Comparison of ENCODE assay signal across 8 cellular contexts in the genomic region with DNA sequence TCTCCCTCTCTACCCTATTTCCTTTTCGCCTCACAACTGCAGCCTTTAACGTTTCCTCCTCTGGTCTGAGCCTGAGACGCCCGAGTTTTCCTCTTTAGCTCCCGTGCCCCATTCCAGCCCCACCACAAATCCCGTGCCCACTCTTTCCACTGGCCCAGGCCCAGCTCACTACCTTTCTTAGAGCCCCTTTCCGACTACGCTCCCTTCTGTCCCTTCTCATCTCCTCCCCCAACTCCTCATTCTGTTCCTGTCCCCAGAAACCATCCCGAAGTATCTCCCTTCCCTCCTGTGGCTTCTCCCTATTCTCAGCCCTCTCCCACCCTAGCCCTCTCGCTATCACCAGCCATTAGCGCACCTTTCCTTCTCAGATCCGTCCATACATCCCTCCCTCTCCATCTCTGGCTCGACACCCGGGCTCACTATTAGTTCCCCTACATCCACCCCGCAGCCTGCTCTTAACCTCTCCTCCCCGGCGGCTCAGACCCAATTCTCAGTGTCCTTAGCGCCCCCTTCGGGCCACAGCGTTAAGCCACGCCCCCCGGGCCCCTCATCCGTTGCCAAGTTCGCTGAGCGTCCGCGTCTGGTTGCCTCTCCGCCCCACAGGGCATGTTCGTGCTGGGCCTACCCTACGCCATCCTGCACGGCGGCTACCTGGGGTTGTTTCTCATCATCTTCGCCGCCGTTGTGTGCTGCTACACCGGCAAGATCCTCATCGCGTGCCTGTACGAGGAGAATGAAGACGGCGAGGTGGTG. TPM values are rescaled to one million over a fixed set of nuclear protein-coding genes. Genes with fewer than 3 reads are reported as not detected.
DNase-seq lines count a peak whose midpoint lies in the region; ATAC-seq and TF ChIP-seq lines count a peak whose summit lies in the region.

No MANE protein-coding gene starts in this region.

- no CpG with 5 or more reads among the region's 41 CpGs for WGBS in iPS DF 6.9 (ENCODE audit: insufficient coverage, insufficient read length)

- H3K4me1 Mint-ChIP-seq in stimulated activated effector memory CD8-positive, alpha-beta T cell treated with anti-CD3 and anti-CD28 coated beads, Interleukin-12 subunit alpha, Interleukin-12 subunit beta, amount 100 ng/mL, for 72 hours, result peaks cover 80% of the 10 kb centered on the region

- peaks cover 27% of the 10 kb centered on the region for H3K36me3 Mint-ChIP-seq in stimulated activated effector memory CD8-positive, alpha-beta T cell treated with anti-CD3 and anti-CD28 coated beads, Interleukin-12 subunit alpha, Interleukin-12 subunit beta, amount 100 ng/mL, for 72 hours

- peaks cover 20% of the 10 kb centered on the region for H3K4me1 ChIP-seq in iPS DF 6.9 (ENCODE audit: control insufficient read depth, insufficient read depth, low read length)
- H3K4me1 ChIP-seq in gastrocnemius medialis, result peaks cover 0 to 17% of the 10 kb centered on the region in 2 donors

- H3K9me3 ChIP-seq in iPS DF 6.9 (ENCODE audit: control insufficient read depth, insufficient read depth, low read length), result no peaks in the 10 kb centered on the region
- H3K9me3 ChIP-seq in gastrocnemius medialis, result no peaks in the 10 kb centered on the region

- H3K4me3 Mint-ChIP-seq in stimulated activated effector memory CD8-positive, alpha-beta T cell treated with anti-CD3 and anti-CD28 coated beads, Interleukin-12 subunit alpha, Interleukin-12 subunit beta, amount 100 ng/mL, for 72 hours, result peak overlapping the region; percentile 61

- in situ Hi-C loops in gastrocnemius medialis (cut with MboI; ENCODE audit: low sequenced_read_pairs in 4 of 4), result no loop called here

- H3K4me3 ChIP-seq in AG10803 (ENCODE audit: low read length), result no peak overlapping the region
- H3K4me3 ChIP-seq in HFF-Myc (replicated peaks; ENCODE audit: low read depth, low read length), result no peak overlapping the region
- peak overlapping the region; percentile 35; the same call in 1 of the 2 replicates for H3K4me3 ChIP-seq in iPS DF 6.9 (ENCODE audit: low read length)
- H3K4me3 ChIP-seq in gastrocnemius medialis, result no peak overlapping the region

- H3K27me3 ChIP-seq in iPS DF 6.9 (ENCODE audit: control insufficient read depth, insufficient read depth, low read length), result peaks cover 84% of the 10 kb centered on the region
- peaks cover 96 to 99% (median 99%) of the 10 kb centered on the region in 3 donors for H3K27me3 ChIP-seq in gastrocnemius medialis

- 0 out of 2 replicates have a peak, but pooled peaks have one; percentile 10 for TF ChIP-seq CTCF in AG10803 (conservative IDR thresholded peaks at IDR 0.05; ENCODE audit: low read length)
- peak; percentile 59 for TF ChIP-seq CTCF in HFF-Myc (IDR thresholded peaks at IDR 0.05; ENCODE audit: low read depth, low read length, missing control alignments)
- TF ChIP-seq CTCF in gastrocnemius medialis (IDR thresholded peaks at IDR 0.05 in 4 of 5, conservative IDR thresholded peaks at IDR 0.05 in 1 of 5), result no peak

- intact Hi-C loops in gastrocnemius medialis (cut with DNase I; ENCODE audit: low total_unique reads), result no loop called here

- no peak overlapping the region for H3K27ac Mint-ChIP-seq in stimulated activated effector memory CD8-positive, alpha-beta T cell treated with anti-CD3 and anti-CD28 coated beads, Interleukin-12 subunit alpha, Interleukin-12 subunit beta, amount 100 ng/mL, for 72 hours

- H3K27ac ChIP-seq in iPS DF 6.9 (ENCODE audit: low read length) (no peak overlapping the region), gastrocnemius medialis (no peak overlapping the region)

- H3K36me3 ChIP-seq in iPS DF 6.9 (ENCODE audit: control insufficient read depth, insufficient read depth, low read length), result no peaks in the 10 kb centered on the region
- no peaks in the 10 kb centered on the region for H3K36me3 ChIP-seq in gastrocnemius medialis

- TF ChIP-seq POLR2A in gastrocnemius medialis (IDR thresholded peaks at IDR 0.05), result no peak

- DNase-seq in AG10803 (ENCODE audit: low read depth), result no peak
- no peak for DNase-seq in HFF-Myc (ENCODE audit: extremely low read depth, low read depth)
- peak; percentile 45 for DNase-seq in activated CD8-positive, alpha-beta memory T cell treated with anti-CD3 and anti-CD28 coated beads, Interleukin-2, amount 50 U/mL, for 24 hours (ENCODE audit: extremely low read depth)
- peak; percentile 82 for DNase-seq in iPS DF 6.9 (ENCODE audit: low read depth, low spot score)
- DNase-seq in stimulated activated effector memory CD8-positive, alpha-beta T cell treated with anti-CD3 and anti-CD28 coated beads, Interleukin-12 subunit alpha, Interleukin-12 subunit beta, amount 100 ng/mL, for 72 hours (ENCODE audit: low spot score in 2 of 2), result peak; percentile 55 to 84
- DNase-seq in gastrocnemius medialis, result no peak

- H3K9me3 Mint-ChIP-seq in stimulated activated effector memory CD8-positive, alpha-beta T cell treated with anti-CD3 and anti-CD28 coated beads, Interleukin-12 subunit alpha, Interleukin-12 subunit beta, amount 100 ng/mL, for 72 hours, result no peaks in the 10 kb centered on the region

- peak; percentile 40 for ATAC-seq in stimulated activated effector memory CD8-positive, alpha-beta T cell treated with anti-CD3 and anti-CD28 coated beads, Interleukin-12 subunit alpha, Interleukin-12 subunit beta, amount 100 ng/mL, for 72 hours
- ATAC-seq in GM19397 (IDR thresholded peaks at IDR 0.05; ENCODE audit: unreplicated experiment) (no peak), gastrocnemius medialis (no peak), HG02852 (IDR thresholded peaks at IDR 0.05; ENCODE audit: unreplicated experiment) (no peak)

RNA-seq across cellular contexts. Expression of gene SLC32A1, which starts 2.7 kb away (rescaled TPM):
- not detected for total RNA-seq in gastrocnemius medialis

RNA-seq across cellular contexts. Expression of gene ACTR5, which starts 21.2 kb away (rescaled TPM):
- 1 to 10 TPM; 6.3 to 10.0 (median 8.0) TPM for total RNA-seq in gastrocnemius medialis

Comparison
In these comparisons a context has a peak if more than half of its experiments do, and no peak if none do; other contexts are left out.
1. DNase-seq: peak in activated CD8-positive, alpha-beta memory T cell treated with anti-CD3 and anti-CD28 coated beads, Interleukin-2, amount 50 U/mL, for 24 hours (single experiment), iPS DF 6.9 (single experiment) and stimulated activated effector memory CD8-positive, alpha-beta T cell treated with anti-CD3 and anti-CD28 coated beads, Interleukin-12 subunit alpha, Interleukin-12 subunit beta, amount 100 ng/mL, for 72 hours (2 of 2); none in AG10803 (single experiment), HFF-Myc (single experiment) and gastrocnemius medialis (0 of 2).
2. CTCF ChIP-seq: peak in AG10803 (single experiment) and HFF-Myc (single experiment); none in gastrocnemius medialis (0 of 5).